9 cellular contexts compared by ENCODE assay signal in the genomic region with DNA sequence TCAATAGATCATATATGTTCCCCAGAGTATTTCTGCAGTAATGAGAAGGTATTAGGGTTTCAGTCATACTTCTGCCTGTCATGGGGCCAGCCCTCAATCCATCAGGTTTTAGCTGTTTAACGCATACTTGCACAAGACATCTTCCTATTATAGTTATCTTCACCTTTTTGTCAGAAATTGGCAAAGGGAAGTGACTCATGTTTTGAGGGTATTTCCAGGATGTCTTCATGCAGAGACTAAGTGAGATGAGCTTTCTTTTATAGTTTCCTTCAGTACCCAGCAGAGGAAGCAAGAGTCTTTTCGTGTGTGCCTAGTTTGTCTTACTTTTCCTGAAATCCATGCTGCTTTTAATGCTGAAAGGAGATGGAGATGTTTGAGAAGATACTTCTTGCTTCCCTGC. TPM values are rescaled to one million over a fixed set of nuclear protein-coding genes. Genes with fewer than 3 reads are reported as not detected.
DNase-seq lines count a peak whose midpoint lies in the region; ATAC-seq, FAIRE-seq and TF ChIP-seq lines count a peak whose summit lies in the region.
"Had no signal": no experiment of that assay in that cellular context is flagged by ENCODE, and none has a peak within 500 bp of the region (broad histone marks: within the 10 kb centered on the region; RNA-seq: fewer than 3 reads in every experiment).

No MANE protein-coding gene starts in this region.

- DNase-seq in activated CD4-positive, alpha-beta T cell treated with anti-CD3 and anti-CD28 coated beads for 4 hours: peak; percentile 6 to 8
- no peak for DNase-seq in activated CD4-positive, alpha-beta T cell treated with anti-CD3 and anti-CD28 coated beads, Interleukin-2, amount 50 U/mL, for 1 hour
- peak; percentile 12 to 13 for DNase-seq in activated T-cell treated with anti-CD3 and anti-CD28 coated beads, Interleukin-2, amount 50 U/mL, for 72 hours
- no peak for DNase-seq in kidney
- no peak for DNase-seq in NCI-H128 (lab: John Stamatoyannopoulos, UW; ENCODE audit: unreplicated experiment)
- no peak for DNase-seq in right lobe of liver

- ATAC-seq in HG03135 (IDR thresholded peaks at IDR 0.05; ENCODE audit: unreplicated experiment) (peak; percentile 70), right lobe of liver (no peak)
- peak; percentile 84 to 90 for ATAC-seq in activated T-cell treated with anti-CD3 and anti-CD28 coated beads, Interleukin-2, amount 50 U/mL, for 72 hours (replicated peaks in 1 of 2)
- peak; percentile 75 for ATAC-seq in stimulated activated memory B cell treated with anti-CD40 and anti-IgM and Interleukin-4, amounts not matched to agents 10 μg/mL and 1 μg/mL and 100 μg/mL, for 72 hours

- intact Hi-C loops in kidney (cut with DNase I) (no loop called here), right lobe of liver (cut with DNase I) (no loop called here)

- H3K27me3 Mint-ChIP-seq in activated T-cell treated with anti-CD3 and anti-CD28 coated beads, Interleukin-2, amount 50 U/mL, for 72 hours (ENCODE audit: low read depth): peaks cover 14% of the 10 kb centered on the region
- no peaks in the 10 kb centered on the region for H3K27me3 Mint-ChIP-seq in stimulated activated memory B cell treated with anti-CD40 and anti-IgM and Interleukin-4, amounts not matched to agents 10 μg/mL and 1 μg/mL and 100 μg/mL, for 72 hours

- no peaks in the 10 kb centered on the region for H3K4me1 ChIP-seq in kidney (ENCODE audit: control insufficient read depth in 1 of 2, insufficient read depth in 1 of 2, low read depth in 1 of 2, low read length in 2 of 2)
- H3K4me1 ChIP-seq in right lobe of liver: no peaks in the 10 kb centered on the region

- no peak for FAIRE-seq in kidney (lab: Jason Lieb, UNC)

- no peak overlapping the region for H3K27ac ChIP-seq in kidney (ENCODE audit: low read depth in 2 of 2, low read length in 2 of 2)
- H3K27ac ChIP-seq in right lobe of liver: no peak overlapping the region
- H3K27ac ChIP-seq: thoracic aorta had no signal

- peaks cover 0 to 4% of the 10 kb centered on the region in 2 donors for H3K27me3 ChIP-seq in right lobe of liver

- H3K4me3 ChIP-seq in kidney (ENCODE audit: low read length in 2 of 2) (no peak overlapping the region), right lobe of liver (no peak overlapping the region)
- H3K4me3 ChIP-seq: thoracic aorta had no signal

- TF ChIP-seq CTCF in kidney (IDR thresholded peaks at IDR 0.05; ENCODE audit: borderline replicate concordance, extremely low read depth, insufficient read depth) (no peak), right lobe of liver (IDR thresholded peaks at IDR 0.05) (no peak)

- TF ChIP-seq POLR2A in right lobe of liver (IDR thresholded peaks at IDR 0.05): no peak

- peak overlapping the region; percentile 94 for H3K27ac Mint-ChIP-seq in activated T-cell treated with anti-CD3 and anti-CD28 coated beads, Interleukin-2, amount 50 U/mL, for 72 hours
- H3K27ac Mint-ChIP-seq in stimulated activated memory B cell treated with anti-CD40 and anti-IgM and Interleukin-4, amounts not matched to agents 10 μg/mL and 1 μg/mL and 100 μg/mL, for 72 hours: peak overlapping the region; percentile 84

- H3K36me3 ChIP-seq in kidney (ENCODE audit: control insufficient read depth in 1 of 2, insufficient read depth in 2 of 2, low read length in 2 of 2) (peaks cover 6 to 23% of the 10 kb centered on the region in 2 donors), right lobe of liver (peaks cover 0 to 27% (median 0%) of the 10 kb centered on the region in 4 donors)

- no peaks in the 10 kb centered on the region for H3K9me3 ChIP-seq in kidney (ENCODE audit: control insufficient read depth in 1 of 2, low read length in 2 of 2)
- H3K9me3 ChIP-seq in right lobe of liver: no peaks in the 10 kb centered on the region
- H3K9me3 ChIP-seq: thoracic aorta had no signal

- H3K36me3 Mint-ChIP-seq in activated T-cell treated with anti-CD3 and anti-CD28 coated beads, Interleukin-2, amount 50 U/mL, for 72 hours (ENCODE audit: insufficient read depth in 2 of 2): peaks cover 16 to 27% of the 10 kb centered on the region in 2 donors
- peaks cover 43% of the 10 kb centered on the region for H3K36me3 Mint-ChIP-seq in stimulated activated memory B cell treated with anti-CD40 and anti-IgM and Interleukin-4, amounts not matched to agents 10 μg/mL and 1 μg/mL and 100 μg/mL, for 72 hours

- H3K9ac ChIP-seq in kidney (ENCODE audit: low read length in 2 of 2): no peak overlapping the region

- H3K4me3 Mint-ChIP-seq in activated T-cell treated with anti-CD3 and anti-CD28 coated beads, Interleukin-2, amount 50 U/mL, for 72 hours: peak overlapping the region; percentile 71 to 81
- peak overlapping the region; percentile 29 for H3K4me3 Mint-ChIP-seq in stimulated activated memory B cell treated with anti-CD40 and anti-IgM and Interleukin-4, amounts not matched to agents 10 μg/mL and 1 μg/mL and 100 μg/mL, for 72 hours

- H3K4me1 Mint-ChIP-seq in activated T-cell treated with anti-CD3 and anti-CD28 coated beads, Interleukin-2, amount 50 U/mL, for 72 hours (ENCODE audit: low read depth): peaks cover 22% of the 10 kb centered on the region
- peaks cover 14% of the 10 kb centered on the region for H3K4me1 Mint-ChIP-seq in stimulated activated memory B cell treated with anti-CD40 and anti-IgM and Interleukin-4, amounts not matched to agents 10 μg/mL and 1 μg/mL and 100 μg/mL, for 72 hours

- 44% methylated on average over 2 of the region's 2 CpGs for WGBS in right lobe of liver (ENCODE audit: insufficient coverage, low coverage, low lambda C conversion rate, missing lambda C conversion rate)

- H3K9me3 Mint-ChIP-seq in activated T-cell treated with anti-CD3 and anti-CD28 coated beads, Interleukin-2, amount 50 U/mL, for 72 hours: no peaks in the 10 kb centered on the region
- no peaks in the 10 kb centered on the region for H3K9me3 Mint-ChIP-seq in stimulated activated memory B cell treated with anti-CD40 and anti-IgM and Interleukin-4, amounts not matched to agents 10 μg/mL and 1 μg/mL and 100 μg/mL, for 72 hours

RNA-seq across cellular contexts. Expression of a gene that starts 9.5 kb away (rescaled TPM):
- 10 to 100 TPM; 32.8 to 33.0 TPM for total RNA-seq in activated T-cell treated with anti-CD3 and anti-CD28 coated beads, Interleukin-2, amount 50 U/mL, for 72 hours
- 14.4 TPM for total RNA-seq in kidney
- polyA plus RNA-seq in kidney (ENCODE audit: insufficient read depth, low read depth, low replicate concordance): 8.8 TPM
- 10 to 100 TPM in 1 of 6 experiments, 1 to 10 TPM in 5; 5.1 to 10.3 (median 5.5) TPM for total RNA-seq in right lobe of liver

RNA-seq across cellular contexts. Expression of a gene that starts 44.4 kb away (rescaled TPM):
- not detected for total RNA-seq in activated T-cell treated with anti-CD3 and anti-CD28 coated beads, Interleukin-2, amount 50 U/mL, for 72 hours
- not detected for total RNA-seq in kidney
- polyA plus RNA-seq in kidney (ENCODE audit: insufficient read depth, low read depth, low replicate concordance): not detected
- total RNA-seq in right lobe of liver: not detected
- total RNA-seq: thoracic aorta had no signal

Comparison
In these comparisons a context has a peak if more than half of its experiments do, and no peak if none do; other contexts are left out.
1. DNase-seq: peak in activated CD4-positive, alpha-beta T cell treated with anti-CD3 and anti-CD28 coated beads for 4 hours (2 of 2) and activated T-cell treated with anti-CD3 and anti-CD28 coated beads, Interleukin-2, amount 50 U/mL, for 72 hours (2 of 2); none in activated CD4-positive, alpha-beta T cell treated with anti-CD3 and anti-CD28 coated beads, Interleukin-2, amount 50 U/mL, for 1 hour (single experiment), kidney (single experiment), NCI-H128 (single experiment) and right lobe of liver (0 of 3).
2. ATAC-seq: peak in HG03135 (single experiment), activated T-cell treated with anti-CD3 and anti-CD28 coated beads, Interleukin-2, amount 50 U/mL, for 72 hours (2 of 2) and stimulated activated memory B cell treated with anti-CD40 and anti-IgM and Interleukin-4, amounts not matched to agents 10 μg/mL and 1 μg/mL and 100 μg/mL, for 72 hours (single experiment); none in right lobe of liver (0 of 4).